Comparison of ENCODE assay signal across 24 cellular contexts in genomic region chr3:6260551-6261191, GRCh38.
DNase-seq lines count a peak whose midpoint lies in the region; ATAC-seq and TF ChIP-seq lines count a peak whose summit lies in the region.
"Had no signal": no experiment of that assay in that cellular context is flagged by ENCODE, and none has a peak within 500 bp of the region (broad histone marks: within the 10 kb centered on the region; RNA-seq: fewer than 3 reads in every experiment).

No MANE protein-coding gene starts in this region.

- H3K4me3 ChIP-seq in GM06990 (replicated peaks; ENCODE audit: low read depth, low read length) (no peak overlapping the region), coronary artery (no peak overlapping the region)
- H3K4me3 ChIP-seq: lung, stomach had no signal

- H3K27ac Mint-ChIP-seq in activated CD8-positive, alpha-beta memory T cell treated with anti-CD3 and anti-CD28 coated beads, Interleukin-2, amount 10 ng/mL, durations not matched to agents 7 days and 5 days, result no peak overlapping the region
- H3K27ac Mint-ChIP-seq: activated CD4-positive, alpha-beta T cell treated with anti-CD3 and anti-CD28 coated beads, Interleukin-2, amount 10 ng/mL, durations not matched to agents 7 days and 5 days; B cell; endodermal cell; H9 had no signal

- CTCF ChIA-PET in activated CD8-positive, alpha-beta memory T cell treated with anti-CD3 and anti-CD28 coated beads, Interleukin-2, amount 10 ng/mL, durations not matched to agents 7 days and 5 days (lab: Charles Lee), result no interaction called here

- H3K27me3 ChIP-seq in GM06990 (replicated peaks; ENCODE audit: control insufficient read depth, insufficient read depth, low read length), result no peaks in the 10 kb centered on the region
- H3K27me3 ChIP-seq: neutrophil, stomach had no signal

- DNase-seq in GM06990 (ENCODE audit: extremely low read depth, insufficient read length), result peak; percentile 28
- no peak for DNase-seq in activated gamma-delta T cell treated with Interleukin-2 at 50 U/mL for 16 hours
- no peak for DNase-seq in mucosa of gallbladder (ENCODE audit: low spot score)
- no peak for DNase-seq in coronary artery (ENCODE audit: low spot score)
- DNase-seq in activated CD8-positive, alpha-beta memory T cell treated with anti-CD3 and anti-CD28 coated beads, Interleukin-2, amount 10 ng/mL, durations not matched to agents 7 days and 5 days, result no peak
- DNase-seq: activated CD4-positive, alpha-beta T cell treated with anti-CD3 and anti-CD28 coated beads, Interleukin-2, amount 10 ng/mL, durations not matched to agents 7 days and 5 days; activated CD8-positive, alpha-beta memory T cell treated with anti-CD3 and anti-CD28 coated beads, Interleukin-2, amount 50 U/mL, for 48 hours; activated effector memory CD4-positive, alpha-beta T cell treated with Interleukin-2 at 50 U/mL for 16 hours; endodermal cell; H9; NCI-H1092; NCI-H2081; NCI-H446; small intestine; stimulated activated CD4-positive, alpha-beta T cell treated with anti-CD3 and anti-CD28 coated beads, Interleukin-4, amount 100 ng/mL, for 1 hour; stomach; T-helper 2 cell had no signal

- H3K4me1 Mint-ChIP-seq in activated CD8-positive, alpha-beta memory T cell treated with anti-CD3 and anti-CD28 coated beads, Interleukin-2, amount 10 ng/mL, durations not matched to agents 7 days and 5 days, result no peaks in the 10 kb centered on the region
- H3K4me1 Mint-ChIP-seq: activated CD4-positive, alpha-beta T cell treated with anti-CD3 and anti-CD28 coated beads, Interleukin-2, amount 10 ng/mL, durations not matched to agents 7 days and 5 days; B cell; endodermal cell had no signal

- H3K4me3 Mint-ChIP-seq in activated CD8-positive, alpha-beta memory T cell treated with anti-CD3 and anti-CD28 coated beads, Interleukin-2, amount 10 ng/mL, durations not matched to agents 7 days and 5 days, result no peak overlapping the region
- H3K4me3 Mint-ChIP-seq: activated CD4-positive, alpha-beta T cell treated with anti-CD3 and anti-CD28 coated beads, Interleukin-2, amount 10 ng/mL, durations not matched to agents 7 days and 5 days; B cell; endodermal cell; H9 had no signal

- no peaks in the 10 kb centered on the region for H3K36me3 ChIP-seq in GM06990 (ENCODE audit: control insufficient read depth, insufficient read depth, low read length)
- H3K36me3 ChIP-seq: neutrophil, stomach had no signal

- no peak for TF ChIP-seq CTCF in GM06990 (IDR thresholded peaks at IDR 0.05; ENCODE audit: insufficient read depth, low read length, poor library complexity, severe bottlenecking)
- TF ChIP-seq CTCF in coronary artery (IDR thresholded peaks at IDR 0.05), result no peak

- peak; percentile 75 for ATAC-seq in GM19023 (IDR thresholded peaks at IDR 0.05; ENCODE audit: unreplicated experiment)
- peak; percentile 59 for ATAC-seq in GM21619 (IDR thresholded peaks at IDR 0.05; ENCODE audit: unreplicated experiment)
- peak; percentile 95 for ATAC-seq in HG03280 (IDR thresholded peaks at IDR 0.05; ENCODE audit: unreplicated experiment)
- no peak for ATAC-seq in activated CD8-positive, alpha-beta memory T cell treated with anti-CD3 and anti-CD28 coated beads, Interleukin-2, amount 10 ng/mL, durations not matched to agents 7 days and 5 days

- no peaks in the 10 kb centered on the region for H3K36me3 Mint-ChIP-seq in activated CD8-positive, alpha-beta memory T cell treated with anti-CD3 and anti-CD28 coated beads, Interleukin-2, amount 10 ng/mL, durations not matched to agents 7 days and 5 days

- H3K27me3 Mint-ChIP-seq in activated CD8-positive, alpha-beta memory T cell treated with anti-CD3 and anti-CD28 coated beads, Interleukin-2, amount 10 ng/mL, durations not matched to agents 7 days and 5 days, result no peaks in the 10 kb centered on the region
- H3K27me3 Mint-ChIP-seq: activated CD4-positive, alpha-beta T cell treated with anti-CD3 and anti-CD28 coated beads, Interleukin-2, amount 10 ng/mL, durations not matched to agents 7 days and 5 days; B cell had no signal

- H3K9me3 Mint-ChIP-seq in activated CD8-positive, alpha-beta memory T cell treated with anti-CD3 and anti-CD28 coated beads, Interleukin-2, amount 10 ng/mL, durations not matched to agents 7 days and 5 days (ENCODE audit: low read depth), result peaks cover 3% of the 10 kb centered on the region

- H3K27ac ChIP-seq in coronary artery, result no peak overlapping the region
- H3K27ac ChIP-seq: neutrophil, stomach, VCaP had no signal
